ENCODE assay signal across 23 cellular contexts in genomic region chr11:76592025-76592914, GRCh38.
DNase-seq lines count a peak whose midpoint lies in the region; ATAC-seq and TF ChIP-seq lines count a peak whose summit lies in the region.
"Had no signal": no experiment of that assay in that cellular context is flagged by ENCODE, and none has a peak within 500 bp of the region (broad histone marks: within the 10 kb centered on the region; RNA-seq: fewer than 3 reads in every experiment).

No MANE protein-coding gene starts in this region.

- peak overlapping the region; percentile 50 for H3K27ac Mint-ChIP-seq in T-helper 1 cell treated with Interleukin-12 subunit alpha and Interleukin-12 subunit beta and Interleukin-4 antibody, amounts not matched to agents 30 μg/mL and 1 μg/mL, for 36 hours
- H3K27ac Mint-ChIP-seq: activated CD4-positive, alpha-beta T cell treated with anti-CD3 and anti-CD28 coated beads for 36 hours; dendritic cell treated with granulocyte-macrophage colony-stimulating factor and Interleukin-4, amounts not matched to agents 40 ng/mL and 50 ng/mL, for 4 days had no signal

- no peaks in the 10 kb centered on the region for H3K27me3 ChIP-seq in H7 (ENCODE audit: control insufficient read depth, insufficient read depth, low read length)
- H3K27me3 ChIP-seq: cardiac muscle cell, right lobe of liver had no signal

- H3K36me3 ChIP-seq in H7 (replicated peaks; ENCODE audit: control insufficient read depth, insufficient read depth, low read length): no peaks in the 10 kb centered on the region
- H3K36me3 ChIP-seq: cardiac muscle cell, right lobe of liver had no signal

- no peak overlapping the region for H3K4me3 ChIP-seq in H7 (ENCODE audit: insufficient read depth, low read depth, low read length)
- H3K4me3 ChIP-seq: cardiac muscle cell, right lobe of liver had no signal

- peaks cover 5% of the 10 kb centered on the region for H3K27me3 Mint-ChIP-seq in T-helper 1 cell treated with Interleukin-12 subunit alpha and Interleukin-12 subunit beta and Interleukin-4 antibody, amounts not matched to agents 30 μg/mL and 1 μg/mL, for 36 hours (ENCODE audit: low read depth)

- no peak for TF ChIP-seq CTCF in GM13976 (IDR thresholded peaks at IDR 0.05; ENCODE audit: borderline replicate concordance, control extremely low read depth, extremely low read depth, insufficient read depth, missing control alignments)

- ATAC-seq in SK-N-SH treated with all-trans-retinoic acid at 6 μM for 48 hours: no peak
- ATAC-seq: activated CD4-positive, alpha-beta T cell treated with anti-CD3 and anti-CD28 coated beads for 36 hours; naive thymus-derived CD4-positive, alpha-beta T cell; right lobe of liver had no signal

- H3K36me3 Mint-ChIP-seq in T-helper 1 cell treated with Interleukin-12 subunit alpha and Interleukin-12 subunit beta and Interleukin-4 antibody, amounts not matched to agents 30 μg/mL and 1 μg/mL, for 36 hours (ENCODE audit: low read depth): peaks cover 3% of the 10 kb centered on the region

- H3K4me3 Mint-ChIP-seq in T-helper 1 cell treated with Interleukin-12 subunit alpha and Interleukin-12 subunit beta and Interleukin-4 antibody, amounts not matched to agents 30 μg/mL and 1 μg/mL, for 36 hours: no peak overlapping the region
- H3K4me3 Mint-ChIP-seq: activated CD4-positive, alpha-beta T cell treated with anti-CD3 and anti-CD28 coated beads for 36 hours; dendritic cell treated with granulocyte-macrophage colony-stimulating factor and Interleukin-4, amounts not matched to agents 40 ng/mL and 50 ng/mL, for 4 days had no signal

- in situ Hi-C loops in GM13976 (cut with MboI; ENCODE audit: low sequenced_read_pairs, unreplicated experiment): no loop called here

- no peaks in the 10 kb centered on the region for H3K9me3 Mint-ChIP-seq in T-helper 1 cell treated with Interleukin-12 subunit alpha and Interleukin-12 subunit beta and Interleukin-4 antibody, amounts not matched to agents 30 μg/mL and 1 μg/mL, for 36 hours
- H3K9me3 Mint-ChIP-seq: dendritic cell treated with granulocyte-macrophage colony-stimulating factor and Interleukin-4, amounts not matched to agents 40 ng/mL and 50 ng/mL, for 4 days had no signal

- H3K4me1 Mint-ChIP-seq in T-helper 1 cell treated with Interleukin-12 subunit alpha and Interleukin-12 subunit beta and Interleukin-4 antibody, amounts not matched to agents 30 μg/mL and 1 μg/mL, for 36 hours (ENCODE audit: low read depth): peaks cover 69% of the 10 kb centered on the region

- DNase-seq in NCI-H2171 treated with DMSO at 0.1 percent for 48 hours (lab: John Stamatoyannopoulos, UW) (peak; percentile 15), NCI-H2171 (lab: John Stamatoyannopoulos, UW) (no peak), GM13976 (ENCODE audit: low spot score) (peak; percentile 10), mesenteric fat pad (ENCODE audit: low spot score) (peak; percentile 77), HCEC 1CT (no peak), H7 (no peak)
- DNase-seq: activated CD4-positive, alpha-beta T cell treated with anti-CD3 and anti-CD28 coated beads for 36 hours; activated naive CD4-positive, alpha-beta T cell; activated T-cell treated with anti-CD3 and anti-CD28 coated beads for 4 hours; anterior cingulate cortex; mesenchymal stem cell; NCI-H1048; NCI-H2081 treated with DMSO at 0.1 percent for 48 hours; NCI-H526 treated with DMSO at 0.1 percent for 48 hours; OCI-M1; right lobe of liver; Right ventricle myocardium superior; SW 1271 had no signal

TF ChIP-seq in SK-N-SH treated with all-trans-retinoic acid at 6 μM for 48 hours, 23 proteins besides CTCF, POLR2A, EP300 and RAD21:
- TF ChIP-seq CSDC2 (CRISPR knock-in tag; IDR thresholded peaks at IDR 0.05) (no peak), BACH2 (CRISPR knock-in tag; IDR thresholded peaks at IDR 0.05; ENCODE audit: borderline replicate concordance) (no peak), POU6F1 (CRISPR knock-in tag; IDR thresholded peaks at IDR 0.05; ENCODE audit: borderline replicate concordance, low read depth) (no peak), ZNF565 (CRISPR knock-in tag; conservative IDR thresholded peaks at IDR 0.05; ENCODE audit: low read depth) (no peak), GLIS3 (CRISPR knock-in tag; IDR thresholded peaks at IDR 0.05) (no peak), CREB5 (CRISPR knock-in tag; IDR thresholded peaks at IDR 0.05; ENCODE audit: low read depth) (no peak), ZNF70 (CRISPR knock-in tag; IDR thresholded peaks at IDR 0.05) (no peak), RARB (CRISPR knock-in tag; IDR thresholded peaks at IDR 0.05) (no peak), ZFP30 (CRISPR knock-in tag; IDR thresholded peaks at IDR 0.05) (no peak), ESRRG (CRISPR knock-in tag; IDR thresholded peaks at IDR 0.05) (no peak), SNAI2 (CRISPR knock-in tag; IDR thresholded peaks at IDR 0.05) (no peak), OSR1 (CRISPR knock-in tag; IDR thresholded peaks at IDR 0.05) (no peak), TOX (CRISPR knock-in tag; IDR thresholded peaks at IDR 0.05; ENCODE audit: borderline replicate concordance) (no peak), ZNF8 (CRISPR knock-in tag; IDR thresholded peaks at IDR 0.05) (no peak)
- TF ChIP-seq, protein P1, sequence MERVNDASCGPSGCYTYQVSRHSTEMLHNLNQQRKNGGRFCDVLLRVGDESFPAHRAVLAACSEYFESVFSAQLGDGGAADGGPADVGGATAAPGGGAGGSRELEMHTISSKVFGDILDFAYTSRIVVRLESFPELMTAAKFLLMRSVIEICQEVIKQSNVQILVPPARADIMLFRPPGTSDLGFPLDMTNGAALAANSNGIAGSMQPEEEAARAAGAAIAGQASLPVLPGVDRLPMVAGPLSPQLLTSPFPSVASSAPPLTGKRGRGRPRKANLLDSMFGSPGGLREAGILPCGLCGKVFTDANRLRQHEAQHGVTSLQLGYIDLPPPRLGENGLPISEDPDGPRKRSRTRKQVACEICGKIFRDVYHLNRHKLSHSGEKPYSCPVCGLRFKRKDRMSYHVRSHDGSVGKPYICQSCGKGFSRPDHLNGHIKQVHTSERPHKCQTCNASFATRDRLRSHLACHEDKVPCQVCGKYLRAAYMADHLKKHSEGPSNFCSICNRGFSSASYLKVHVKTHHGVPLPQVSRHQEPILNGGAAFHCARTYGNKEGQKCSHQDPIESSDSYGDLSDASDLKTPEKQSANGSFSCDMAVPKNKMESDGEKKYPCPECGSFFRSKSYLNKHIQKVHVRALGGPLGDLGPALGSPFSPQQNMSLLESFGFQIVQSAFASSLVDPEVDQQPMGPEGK (CRISPR knock-in tag; IDR thresholded peaks at IDR 0.05; ENCODE audit: borderline replicate concordance): no peak

Comparison
In these comparisons a context has a peak if more than half of its experiments do, and no peak if none do; other contexts are left out.
1. DNase-seq: peak in NCI-H2171 treated with DMSO at 0.1 percent for 48 hours (single experiment), GM13976 (single experiment) and mesenteric fat pad (single experiment); none in NCI-H2171 (single experiment), HCEC 1CT (single experiment) and H7 (single experiment).